Comparison of ENCODE assay signal across 21 cellular contexts in genomic region chr16:3520861-3521260, GRCh38. TPM values are rescaled to one million over a fixed set of nuclear protein-coding genes. Genes with fewer than 3 reads are reported as not detected.
DNase-seq lines count a peak whose midpoint lies in the region; ATAC-seq, FAIRE-seq and TF ChIP-seq lines count a peak whose summit lies in the region.
"Had no signal": no experiment of that assay in that cellular context is flagged by ENCODE, and none has a peak within 500 bp of the region (broad histone marks: within the 10 kb centered on the region; RNA-seq: fewer than 3 reads in every experiment).

No MANE protein-coding gene starts in this region.

- POLR2A ChIA-PET in H1 (lab: Charles Lee; ENCODE audit: partially characterized antibody) = no interaction called here

- H4K5ac ChIP-seq in H1 (ENCODE audit: insufficient read length, low read depth, low read length) = no peak overlapping the region

- no peak overlapping the region for H3K56ac ChIP-seq in H1 (replicated peaks; ENCODE audit: insufficient read length, low read depth, low read length)

- H3K4me3 Mint-ChIP-seq in GM23338 = no peak overlapping the region
- H3K4me3 Mint-ChIP-seq in endothelial cell (ENCODE audit: unreplicated experiment) = no peak overlapping the region
- H3K4me3 Mint-ChIP-seq in activated T-helper 1 cell treated with anti-CD3 and anti-CD28 coated beads, Interleukin-12 subunit alpha, Interleukin-12 subunit beta, Interleukin-2, Interleukin-4 antibody, amounts not matched to agents 30 ng/mL and 10 ng/mL and 1 ng/mL, durations not matched to agents 14 hours and 24 hours and 36 hours = no peak overlapping the region
- H3K4me3 Mint-ChIP-seq: activated naive CD4-positive, alpha-beta T cell treated with anti-CD3 and anti-CD28 coated beads for 36 hours; natural killer cell had no signal

- no peaks in the 10 kb centered on the region for H3F3A ChIP-seq in GM23338 (replicated peaks; ENCODE audit: low read depth)

- no peak overlapping the region for H2AK5ac ChIP-seq in H1 (ENCODE audit: low read depth, low read length)

- no peaks in the 10 kb centered on the region for H3K9me3 Mint-ChIP-seq in GM23338
- no peaks in the 10 kb centered on the region for H3K9me3 Mint-ChIP-seq in endothelial cell (ENCODE audit: unreplicated experiment)
- H3K9me3 Mint-ChIP-seq in activated T-helper 1 cell treated with anti-CD3 and anti-CD28 coated beads, Interleukin-12 subunit alpha, Interleukin-12 subunit beta, Interleukin-2, Interleukin-4 antibody, amounts not matched to agents 30 ng/mL and 10 ng/mL and 1 ng/mL, durations not matched to agents 14 hours and 24 hours and 36 hours = no peaks in the 10 kb centered on the region
- H3K9me3 Mint-ChIP-seq: activated naive CD4-positive, alpha-beta T cell treated with anti-CD3 and anti-CD28 coated beads for 36 hours; natural killer cell had no signal

- no peak overlapping the region for H2BK120ac ChIP-seq in H1 (replicated peaks; ENCODE audit: low read depth, low read length)

- H4K91ac ChIP-seq in H1 (replicated peaks; ENCODE audit: insufficient read length, low read length) = no peak overlapping the region

- intact Hi-C loops in activated T-helper 1 cell treated with anti-CD3 and anti-CD28 coated beads, Interleukin-12 subunit alpha, Interleukin-12 subunit beta, Interleukin-2, Interleukin-4 antibody, amounts not matched to agents 30 ng/mL and 10 ng/mL and 1 ng/mL, durations not matched to agents 14 hours and 24 hours and 36 hours (cut with micrococcal nuclease) = no loop called here

- ATAC-seq in GM23338 = peak; percentile 99
- ATAC-seq in GM21360 (IDR thresholded peaks at IDR 0.05; ENCODE audit: unreplicated experiment) = no peak
- ATAC-seq: natural killer cell, psoas muscle had no signal

- no peak overlapping the region for H3K18ac ChIP-seq in H1 (ENCODE audit: extremely low read depth, low read length)

- no peaks in the 10 kb centered on the region for H3K9me2 ChIP-seq in GM23338 (ENCODE audit: insufficient read depth)

- no peak overlapping the region for H4K8ac ChIP-seq in H1 (ENCODE audit: extremely low read depth, insufficient read depth, low read length)

- H3K27ac Mint-ChIP-seq in GM23338 = no peak overlapping the region
- no peak overlapping the region for H3K27ac Mint-ChIP-seq in endothelial cell (ENCODE audit: unreplicated experiment)
- no peak overlapping the region for H3K27ac Mint-ChIP-seq in activated T-helper 1 cell treated with anti-CD3 and anti-CD28 coated beads, Interleukin-12 subunit alpha, Interleukin-12 subunit beta, Interleukin-2, Interleukin-4 antibody, amounts not matched to agents 30 ng/mL and 10 ng/mL and 1 ng/mL, durations not matched to agents 14 hours and 24 hours and 36 hours
- H3K27ac Mint-ChIP-seq: activated naive CD4-positive, alpha-beta T cell treated with anti-CD3 and anti-CD28 coated beads for 36 hours; natural killer cell had no signal

- no peak overlapping the region for H3K14ac ChIP-seq in H1 (ENCODE audit: insufficient read length)

- H3K4me3 ChIP-seq in GM23338 (no peak overlapping the region), H1 (ENCODE audit: extremely low read depth in 1 of 4, insufficient read depth in 2 of 4, low read depth in 3 of 4, low read length in 4 of 4) (no peak overlapping the region), muscle layer of colon (ENCODE audit: low read depth in 1 of 2, low read length in 2 of 2) (peak overlapping the region; percentile 14 to 33), suprapubic skin (no peak overlapping the region)
- H3K4me3 ChIP-seq: psoas muscle had no signal

- H4K20me1 ChIP-seq in GM23338 (replicated peaks; ENCODE audit: insufficient read depth) (no peaks in the 10 kb centered on the region), H1 (replicated peaks in 1 of 2; ENCODE audit: control insufficient read depth in 1 of 2, insufficient read depth in 2 of 2, low read length in 2 of 2) (no peaks in the 10 kb centered on the region)

- peak in 1 of 2 experiments; percentile 21; a peak in 1 of 4 replicates for TF ChIP-seq CTCF in GM23338 (conservative IDR thresholded peaks at IDR 0.05; ENCODE audit: low read depth in 2 of 2)
- peak; percentile 11 to 21 (median 11); a peak in 3 of 4 replicates for TF ChIP-seq CTCF in H1 (IDR thresholded peaks at IDR 0.05; ENCODE audit: control extremely low read depth in 1 of 3, insufficient read depth in 1 of 3, low read depth in 1 of 3, low read length in 3 of 3)
- TF ChIP-seq CTCF in suprapubic skin (IDR thresholded peaks at IDR 0.05) = no peak
- TF ChIP-seq CTCF in endothelial cell (IDR thresholded peaks at IDR 0.05; ENCODE audit: unreplicated experiment) = no peak

- DNase-seq in GM23338 (ENCODE audit: low spot score) (peak; percentile 52), H1 (ENCODE audit: low read depth in 1 of 2, low spot score in 2 of 2) (no peak), suprapubic skin (ENCODE audit: low spot score in 2 of 2) (no peak), C1 segment of cervical spinal cord (lab: John Stamatoyannopoulos, UW) (no peak), endothelial cell (ENCODE audit: low spot score) (no peak)
- no peak for DNase-seq in activated T-helper 1 cell treated with anti-CD3 and anti-CD28 coated beads, Interleukin-12 subunit alpha, Interleukin-12 subunit beta, Interleukin-2, Interleukin-4 antibody, amounts not matched to agents 30 ng/mL and 10 ng/mL and 1 ng/mL, durations not matched to agents 14 hours and 24 hours and 36 hours (ENCODE audit: low spot score)
- DNase-seq: activated CD4-positive, alpha-beta T cell treated with anti-CD3 and anti-CD28 coated beads, Interleukin-2, amount 50 U/mL, for 48 hours; activated naive CD4-positive, alpha-beta T cell treated with anti-CD3 and anti-CD28 coated beads for 36 hours; activated T-cell treated with anti-CD3 and anti-CD28 coated beads for 4 hours; AML-193; Caco-2; kidney; mammary epithelial cell; natural killer cell; NCI-H2107; NCI-H510A; psoas muscle; SW 1271 had no signal

- H2BK5ac ChIP-seq in H1 (ENCODE audit: low read depth, low read length) = no peak overlapping the region

- H3K9me3 ChIP-seq in H1 (ENCODE audit: insufficient read depth in 2 of 2, low read depth in 1 of 2, low read length in 1 of 2) (no peaks in the 10 kb centered on the region), muscle layer of colon (ENCODE audit: low read length) (no peaks in the 10 kb centered on the region), suprapubic skin (no peaks in the 10 kb centered on the region)
- H3K9me3 ChIP-seq: Caco-2, psoas muscle had no signal

- no peak overlapping the region for H2BK15ac ChIP-seq in H1 (ENCODE audit: low read length)

- no peak overlapping the region for H2BK12ac ChIP-seq in H1 (ENCODE audit: low read depth, low read length)

- H3K36me3 Mint-ChIP-seq in GM23338 (ENCODE audit: low read depth) (peaks cover 24% of the 10 kb centered on the region), endothelial cell (ENCODE audit: low read depth, unreplicated experiment) (peaks cover 17% of the 10 kb centered on the region)
- H3K36me3 Mint-ChIP-seq in activated T-helper 1 cell treated with anti-CD3 and anti-CD28 coated beads, Interleukin-12 subunit alpha, Interleukin-12 subunit beta, Interleukin-2, Interleukin-4 antibody, amounts not matched to agents 30 ng/mL and 10 ng/mL and 1 ng/mL, durations not matched to agents 14 hours and 24 hours and 36 hours (ENCODE audit: low read depth) = peaks cover 35% of the 10 kb centered on the region

- CTCF ChIA-PET in H1 (lab: Charles Lee; ENCODE audit: partially characterized antibody) = interaction anchor here (0.6 to 1.2 kb wide), 4 partner anchors 9 to 57 kb away, joined by 3 to 5 read pairs (median 4); no protein-coding TSS in a partner anchor

- no peak overlapping the region for H3K4ac ChIP-seq in H1 (replicated peaks; ENCODE audit: insufficient read length, low read depth, low read length)

- peaks cover 12% of the 10 kb centered on the region; the same call in 1 of the 2 replicates for H3K36me3 ChIP-seq in GM23338 (ENCODE audit: insufficient read depth)
- peaks cover 3 to 17% (median 12%) of the 10 kb centered on the region in 4 experiments for H3K36me3 ChIP-seq in H1 (ENCODE audit: control insufficient read depth in 2 of 4, insufficient read depth in 4 of 4, low read length in 3 of 4)
- peaks cover 40% of the 10 kb centered on the region for H3K36me3 ChIP-seq in muscle layer of colon (ENCODE audit: insufficient read depth, low read length)
- peaks cover 65% of the 10 kb centered on the region for H3K36me3 ChIP-seq in suprapubic skin

- TF ChIP-seq EP300 in H1 (IDR thresholded peaks at IDR 0.05; ENCODE audit: borderline replicate concordance in 1 of 2, low read depth in 2 of 2, low read length in 2 of 2) (no peak), suprapubic skin (IDR thresholded peaks at IDR 0.05) (no peak)

- no peaks in the 10 kb centered on the region for H3K27me3 ChIP-seq in GM23338 (ENCODE audit: insufficient read depth)
- no peaks in the 10 kb centered on the region for H3K27me3 ChIP-seq in H1 (replicated peaks in 1 of 4; ENCODE audit: control insufficient read depth in 3 of 4, extremely low read depth in 1 of 4, insufficient read depth in 3 of 4, low read length in 3 of 4)
- no peaks in the 10 kb centered on the region for H3K27me3 ChIP-seq in muscle layer of colon (ENCODE audit: control insufficient read depth in 1 of 2, insufficient read depth in 2 of 2, low read length in 2 of 2)
- no peaks in the 10 kb centered on the region for H3K27me3 ChIP-seq in suprapubic skin

- no peaks in the 10 kb centered on the region for H3K23me2 ChIP-seq in H1 (ENCODE audit: low read depth, low read length)

- H3K4me2 ChIP-seq in GM23338 (no peak overlapping the region), H1 (ENCODE audit: insufficient read depth in 1 of 2, low read depth in 2 of 2, low read length in 2 of 2) (no peak overlapping the region)

- H3K4me1 Mint-ChIP-seq in GM23338 (no peaks in the 10 kb centered on the region), endothelial cell (ENCODE audit: unreplicated experiment) (peaks cover 5% of the 10 kb centered on the region)
- H3K4me1 Mint-ChIP-seq in activated T-helper 1 cell treated with anti-CD3 and anti-CD28 coated beads, Interleukin-12 subunit alpha, Interleukin-12 subunit beta, Interleukin-2, Interleukin-4 antibody, amounts not matched to agents 30 ng/mL and 10 ng/mL and 1 ng/mL, durations not matched to agents 14 hours and 24 hours and 36 hours (ENCODE audit: low read depth) = peaks cover 5% of the 10 kb centered on the region
- H3K4me1 Mint-ChIP-seq: natural killer cell had no signal

- TF ChIP-seq POLR2A in H1 (IDR thresholded peaks at IDR 0.05; ENCODE audit: control extremely low read depth in 1 of 2, low read depth in 2 of 2, low read length in 2 of 2) = no peak
- no peak for TF ChIP-seq POLR2A in suprapubic skin (IDR thresholded peaks at IDR 0.05)

- TF ChIP-seq RAD21 in H1 (IDR thresholded peaks at IDR 0.05 in 1 of 2, conservative IDR thresholded peaks at IDR 0.05 in 1 of 2; ENCODE audit: low read depth in 2 of 2, low read length in 2 of 2) = peak; percentile 20 to 21; a peak in 2 of 4 replicates

- H3K27ac ChIP-seq in GM23338 (ENCODE audit: low read depth) (no peak overlapping the region), H1 (ENCODE audit: low read depth, low read length) (no peak overlapping the region), muscle layer of colon (ENCODE audit: low read depth, low read length) (peak overlapping the region; percentile 35), suprapubic skin (peak overlapping the region; percentile 32)
- H3K27ac ChIP-seq: psoas muscle had no signal

- H3K9ac ChIP-seq in H1 (replicated peaks in 1 of 4; ENCODE audit: extremely low read depth in 1 of 4, low read depth in 3 of 4, low read length in 3 of 4) (no peak overlapping the region), muscle layer of colon (ENCODE audit: low read length) (peak overlapping the region; percentile 34)

- H3K27me3 Mint-ChIP-seq in GM23338 (ENCODE audit: insufficient read depth, low read depth, poor library complexity) (peaks cover 6% of the 10 kb centered on the region), endothelial cell (ENCODE audit: unreplicated experiment) (peaks cover 1% of the 10 kb centered on the region)
- H3K27me3 Mint-ChIP-seq in activated T-helper 1 cell treated with anti-CD3 and anti-CD28 coated beads, Interleukin-12 subunit alpha, Interleukin-12 subunit beta, Interleukin-2, Interleukin-4 antibody, amounts not matched to agents 30 ng/mL and 10 ng/mL and 1 ng/mL, durations not matched to agents 14 hours and 24 hours and 36 hours (ENCODE audit: insufficient read depth) = no peaks in the 10 kb centered on the region

- H3K79me2 ChIP-seq in GM23338 (replicated peaks; ENCODE audit: insufficient read depth) (no peaks in the 10 kb centered on the region), H1 (ENCODE audit: control insufficient read depth in 1 of 2, insufficient read depth in 2 of 2, low read length in 2 of 2) (no peaks in the 10 kb centered on the region)

- no peak for FAIRE-seq in H1 (lab: Jason Lieb, UNC)
- FAIRE-seq: kidney had no signal

- H3K4me1 ChIP-seq in GM23338 (ENCODE audit: insufficient read depth) (no peaks in the 10 kb centered on the region), H1 (replicated peaks in 1 of 4; ENCODE audit: control insufficient read depth in 3 of 4, insufficient read depth in 4 of 4, low read length in 3 of 4) (no peaks in the 10 kb centered on the region), muscle layer of colon (ENCODE audit: insufficient read depth, low read length) (peaks cover 15% of the 10 kb centered on the region), suprapubic skin (no peaks in the 10 kb centered on the region)
- H3K4me1 ChIP-seq: Caco-2, psoas muscle had no signal

- WGBS in H1 (ENCODE audit: extremely low coverage in 1 of 2, insufficient coverage in 1 of 2, insufficient read length in 1 of 2, insufficient replicate concordance in 2 of 2, low coverage in 1 of 2, low lambda C conversion rate in 2 of 2, missing lambda C conversion rate in 1 of 2), 2 experiments = 76% methylated on average over 7 of the region's 7 CpGs; no CpG with 5 or more reads in 1 of the 2 experiments
- 44% methylated on average over 7 of the region's 7 CpGs for WGBS in suprapubic skin

- H2AFZ ChIP-seq in GM23338 (no peak overlapping the region), H1 (ENCODE audit: low read length) (no peak overlapping the region)

- H3K79me1 ChIP-seq in H1 (ENCODE audit: low read depth, low read length) = no peaks in the 10 kb centered on the region

- H3K23ac ChIP-seq in H1 (ENCODE audit: insufficient read length) = no peak overlapping the region

- no peak overlapping the region for H2BK20ac ChIP-seq in H1 (ENCODE audit: low read length)

RNA-seq across cellular contexts. Expression of gene CLUAP1, which starts 20.1 kb away (rescaled TPM):
- total RNA-seq in GM23338 (2014; rRNA removed; shearing (Covaris generic)) = 3.8 and 7.8 TPM in 2 replicates
- polyA plus RNA-seq in GM23338 (2016; fragmentation: Nextera tagmentation; extraction: Ambion mirVana) (10.9 and 11.3 TPM in 2 replicates), H1 (2011; rRNA removed) (4.0 and 4.8 TPM in 2 replicates)
- total RNA-seq in H1 (2021; fragmentation: NEBNext Ultra II Directional; extraction: Animal tissue kit (Norgen Biotek cat#: 25700)) = 11.5 and 15.1 TPM in 2 replicates
- 8.8 TPM for polyA plus RNA-seq in H1 (2011; cell fraction: cytosol; rRNA removed)
- 4.2 TPM for polyA plus RNA-seq in H1 (2011; cell fraction: nucleus; rRNA removed)
- polyA plus RNA-seq in H1 (2012, experiment 1 of 2) = 8.5 to 13.0 TPM (median 11.9 TPM) in 4 replicates
- polyA plus RNA-seq in H1 (2012, experiment 2 of 2) = 2.7 TPM
- polyA plus RNA-seq in H1 (2013, experiment 1 of 2) = 6.9 TPM
- polyA plus RNA-seq in H1 (2013, experiment 2 of 2) = 6.8 TPM
- polyA minus RNA-seq in H1 (2011; rRNA and poly(A)+ RNA removed) = 9.0 and 13.4 TPM in 2 replicates
- polyA minus RNA-seq in H1 (2011; cell fraction: cytosol; rRNA and poly(A)+ RNA removed) = 12.3 TPM
- 10.6 TPM for polyA minus RNA-seq in H1 (2011; cell fraction: nucleus; rRNA and poly(A)+ RNA removed)
- total RNA-seq in suprapubic skin (10 to 100 TPM in 1 of 4 donors, 1 to 10 TPM in 3; 4.9 to 12.6 (median 6.6) TPM), endothelial cell (ENCODE audit: unreplicated experiment) (15.8 TPM)
- 20.0 and 21.2 TPM in 2 replicates for total RNA-seq in activated T-helper 1 cell treated with anti-CD3 and anti-CD28 coated beads, Interleukin-12 subunit alpha, Interleukin-12 subunit beta, Interleukin-2, Interleukin-4 antibody, amounts not matched to agents 30 ng/mL and 10 ng/mL and 1 ng/mL, durations not matched to agents 14 hours and 24 hours and 36 hours

RNA-seq across cellular contexts. Expression of gene C16orf90, which starts 25.6 kb away (rescaled TPM):
- total RNA-seq in GM23338 (2014; rRNA removed; shearing (Covaris generic)) = not detected in 2 replicates
- not detected in 2 replicates for polyA plus RNA-seq in GM23338 (2016; fragmentation: Nextera tagmentation; extraction: Ambion mirVana)
- not detected in 2 replicates for total RNA-seq in H1 (2021; fragmentation: NEBNext Ultra II Directional; extraction: Animal tissue kit (Norgen Biotek cat#: 25700))
- not detected in 2 replicates for polyA plus RNA-seq in H1 (2011; rRNA removed)
- polyA plus RNA-seq in H1 (2011; cell fraction: cytosol; rRNA removed) = not detected
- polyA plus RNA-seq in H1 (2011; cell fraction: nucleus; rRNA removed) = not detected
- polyA plus RNA-seq in H1 (2012, experiment 1 of 2) = not detected in 4 replicates
- not detected for polyA plus RNA-seq in H1 (2012, experiment 2 of 2)
- polyA plus RNA-seq in H1 (2013, experiment 1 of 2) = not detected
- not detected for polyA plus RNA-seq in H1 (2013, experiment 2 of 2)
- not detected in 2 replicates for polyA minus RNA-seq in H1 (2011; rRNA and poly(A)+ RNA removed)
- polyA minus RNA-seq in H1 (2011; cell fraction: cytosol; rRNA and poly(A)+ RNA removed) = not detected
- polyA minus RNA-seq in H1 (2011; cell fraction: nucleus; rRNA and poly(A)+ RNA removed) = not detected
- not detected for total RNA-seq in suprapubic skin
- total RNA-seq in endothelial cell (ENCODE audit: unreplicated experiment) = not detected
- not detected in 2 replicates for total RNA-seq in activated T-helper 1 cell treated with anti-CD3 and anti-CD28 coated beads, Interleukin-12 subunit alpha, Interleukin-12 subunit beta, Interleukin-2, Interleukin-4 antibody, amounts not matched to agents 30 ng/mL and 10 ng/mL and 1 ng/mL, durations not matched to agents 14 hours and 24 hours and 36 hours
- total RNA-seq: activated naive CD4-positive, alpha-beta T cell treated with anti-CD3 and anti-CD28 coated beads for 36 hours; Caco-2; kidney; mammary epithelial cell; natural killer cell; psoas muscle had no signal
- polyA plus RNA-seq: mammary epithelial cell, psoas muscle, thymus had no signal

RNA-seq across cellular contexts. Expression of gene NLRC3, which starts 56.3 kb away (rescaled TPM):
- 0.49 and 0.82 TPM in 2 replicates for total RNA-seq in GM23338 (2014; rRNA removed; shearing (Covaris generic))
- polyA plus RNA-seq in GM23338 (2016; fragmentation: Nextera tagmentation; extraction: Ambion mirVana) = 0.11 and 0.28 TPM in 2 replicates
- total RNA-seq in H1 (2021; fragmentation: NEBNext Ultra II Directional; extraction: Animal tissue kit (Norgen Biotek cat#: 25700)) = 0.20 and 0.21 TPM in 2 replicates
- 0.18 and 0.25 TPM in 2 replicates for polyA plus RNA-seq in H1 (2011; rRNA removed)
- 0.26 TPM for polyA plus RNA-seq in H1 (2011; cell fraction: cytosol; rRNA removed)
- polyA plus RNA-seq in H1 (2011; cell fraction: nucleus; rRNA removed) = 0.76 TPM
- polyA plus RNA-seq in H1 (2012, experiment 1 of 2) = 0.31 to 0.40 TPM (median 0.34 TPM) in 4 replicates
- polyA plus RNA-seq in H1 (2012, experiment 2 of 2) = 0.08 TPM
- 0.06 TPM for polyA plus RNA-seq in H1 (2013, experiment 1 of 2)
- polyA plus RNA-seq in H1 (2013, experiment 2 of 2) = 0.04 TPM
- 0.20 and 0.25 TPM in 2 replicates for polyA minus RNA-seq in H1 (2011; rRNA and poly(A)+ RNA removed)
- 0.29 TPM for polyA minus RNA-seq in H1 (2011; cell fraction: cytosol; rRNA and poly(A)+ RNA removed)
- 0.30 TPM for polyA minus RNA-seq in H1 (2011; cell fraction: nucleus; rRNA and poly(A)+ RNA removed)
- total RNA-seq in suprapubic skin = 1 to 10 TPM in 1 of 4 donors, under 1 TPM in 3; 0.16 to 1.2 (median 0.39) TPM
- total RNA-seq in endothelial cell (ENCODE audit: unreplicated experiment) = 3.2 TPM
- 21.8 and 24.4 TPM in 2 replicates for total RNA-seq in activated T-helper 1 cell treated with anti-CD3 and anti-CD28 coated beads, Interleukin-12 subunit alpha, Interleukin-12 subunit beta, Interleukin-2, Interleukin-4 antibody, amounts not matched to agents 30 ng/mL and 10 ng/mL and 1 ng/mL, durations not matched to agents 14 hours and 24 hours and 36 hours
- total RNA-seq: Caco-2 had no signal
- polyA plus RNA-seq: mammary epithelial cell had no signal

Comparison
In these comparisons a context has a peak if more than half of its experiments do, and no peak if none do; other contexts are left out.
1. H3K27ac ChIP-seq: peak in muscle layer of colon (single experiment) and suprapubic skin (single experiment); none in GM23338 (single experiment) and H1 (single experiment).
2. H3K4me3 ChIP-seq: peak in muscle layer of colon (2 of 2); none in GM23338 (single experiment), H1 (0 of 4) and suprapubic skin (single experiment).
3. CTCF ChIP-seq: peak in H1 (3 of 3); none in suprapubic skin (0 of 2) and endothelial cell (single experiment).